1 cellular context compared by ENCODE assay signal in the genomic region with DNA sequence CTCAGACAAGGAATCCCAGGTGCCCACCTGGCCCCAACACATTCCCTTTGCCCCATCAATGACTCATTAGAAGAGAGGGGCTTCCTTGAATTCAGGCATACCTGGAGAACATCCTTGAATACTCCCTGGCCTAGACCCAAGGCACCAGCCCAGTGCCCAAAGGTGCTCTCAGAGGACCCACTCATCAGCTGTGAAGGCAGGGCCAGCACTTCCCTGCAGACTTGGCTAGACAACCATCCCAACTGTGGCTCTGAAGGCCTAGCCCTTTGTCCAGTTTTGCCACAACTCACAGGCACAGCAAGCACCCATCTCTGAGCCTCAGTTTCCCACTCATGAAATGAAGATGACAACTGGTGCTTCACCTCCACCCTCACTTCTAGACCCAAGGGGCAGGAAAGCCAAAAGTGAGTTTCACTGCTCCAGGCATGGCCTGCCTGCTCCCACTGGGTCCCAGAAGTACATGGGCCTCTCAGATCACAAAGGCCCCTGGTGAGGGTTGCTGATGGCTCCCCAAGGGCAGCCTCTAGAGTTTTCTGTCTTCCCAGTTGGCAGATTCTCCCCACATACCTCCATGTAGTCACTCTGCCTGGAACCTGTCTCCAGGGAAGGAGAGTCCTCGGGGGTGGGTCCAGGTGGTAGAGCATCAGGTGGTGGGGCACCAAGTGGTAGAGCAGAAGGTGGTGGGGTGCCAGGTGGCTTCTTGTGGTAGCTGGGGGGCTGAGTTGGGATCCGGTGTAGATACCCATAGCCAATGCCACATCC.
TF ChIP-seq lines count a peak whose summit lies in the region.

No MANE protein-coding gene starts in this region.

TF ChIP-seq in IMR-90, 13 proteins besides CTCF, POLR2A, EP300 and RAD21:
- no peak for TF ChIP-seq CHD1 (IDR thresholded peaks at IDR 0.05; ENCODE audit: low read depth, low read length)
